ENCODE assay signal across 9 cellular contexts in genomic region chr12:121784460-121784859, GRCh38.
DNase-seq lines count a peak whose midpoint lies in the region; TF ChIP-seq lines count a peak whose summit lies in the region.
"Had no signal": no experiment of that assay in that cellular context is flagged by ENCODE, and none has a peak within 500 bp of the region (broad histone marks: within the 10 kb centered on the region; RNA-seq: fewer than 3 reads in every experiment).

No MANE protein-coding gene starts in this region.

- H3K4me3 ChIP-seq in adipocyte (ENCODE audit: low read length), result peak overlapping the region; percentile 8
- H3K4me3 ChIP-seq in coronary artery, result no peak overlapping the region
- H3K4me3 ChIP-seq: pancreas had no signal

- no peaks in the 10 kb centered on the region for H3K9me3 ChIP-seq in adipocyte (ENCODE audit: control insufficient read depth, low read length)
- H3K9me3 ChIP-seq: pancreas had no signal

- no peak overlapping the region for H3K9ac ChIP-seq in adipocyte (ENCODE audit: low read length)

- no peaks in the 10 kb centered on the region for H3K36me3 ChIP-seq in adipocyte (ENCODE audit: control insufficient read depth, insufficient read depth, low read length, severe bottlenecking)
- H3K36me3 ChIP-seq: pancreas had no signal

- peaks cover 32% of the 10 kb centered on the region for H3K4me1 ChIP-seq in adipocyte (ENCODE audit: control insufficient read depth, insufficient read depth, low read length)

- DNase-seq in AG08396 (ENCODE audit: low spot score), result peak; percentile 77
- DNase-seq in HPDE6-E6E7 (ENCODE audit: extremely low spot score), result peak; percentile 71
- DNase-seq in adipocyte (ENCODE audit: low read depth), result peak; percentile 59
- peak; percentile 96 for DNase-seq in kidney tubule cell (ENCODE audit: low spot score)
- no peak for DNase-seq in NCI-H146 (lab: John Stamatoyannopoulos, UW)
- DNase-seq in globus pallidus (ENCODE audit: low spot score), result no peak
- no peak for DNase-seq in stimulated activated CD4-positive, alpha-beta T cell treated with anti-CD3 and anti-CD28 coated beads, Interleukin-2, amount 100 ng/mL, for 24 hours
- no peak for DNase-seq in coronary artery (ENCODE audit: low spot score)
- DNase-seq: pancreas had no signal

- no peak overlapping the region for H3K27ac ChIP-seq in coronary artery
- H3K27ac ChIP-seq: pancreas had no signal

- no peak for TF ChIP-seq CTCF in coronary artery (IDR thresholded peaks at IDR 0.05)

- no peaks in the 10 kb centered on the region for H3K27me3 ChIP-seq in adipocyte (replicated peaks; ENCODE audit: control insufficient read depth, insufficient read depth, low read length)
- H3K27me3 ChIP-seq: pancreas had no signal

Comparison
In these comparisons a context has a peak if more than half of its experiments do, and no peak if none do; other contexts are left out.
1. DNase-seq: peak in AG08396 (single experiment), HPDE6-E6E7 (single experiment), adipocyte (single experiment) and kidney tubule cell (single experiment); none in NCI-H146 (single experiment), globus pallidus (single experiment), stimulated activated CD4-positive, alpha-beta T cell treated with anti-CD3 and anti-CD28 coated beads, Interleukin-2, amount 100 ng/mL, for 24 hours (0 of 2) and coronary artery (single experiment).